Comparison of ENCODE assay signal across 24 cellular contexts in the genomic region with DNA sequence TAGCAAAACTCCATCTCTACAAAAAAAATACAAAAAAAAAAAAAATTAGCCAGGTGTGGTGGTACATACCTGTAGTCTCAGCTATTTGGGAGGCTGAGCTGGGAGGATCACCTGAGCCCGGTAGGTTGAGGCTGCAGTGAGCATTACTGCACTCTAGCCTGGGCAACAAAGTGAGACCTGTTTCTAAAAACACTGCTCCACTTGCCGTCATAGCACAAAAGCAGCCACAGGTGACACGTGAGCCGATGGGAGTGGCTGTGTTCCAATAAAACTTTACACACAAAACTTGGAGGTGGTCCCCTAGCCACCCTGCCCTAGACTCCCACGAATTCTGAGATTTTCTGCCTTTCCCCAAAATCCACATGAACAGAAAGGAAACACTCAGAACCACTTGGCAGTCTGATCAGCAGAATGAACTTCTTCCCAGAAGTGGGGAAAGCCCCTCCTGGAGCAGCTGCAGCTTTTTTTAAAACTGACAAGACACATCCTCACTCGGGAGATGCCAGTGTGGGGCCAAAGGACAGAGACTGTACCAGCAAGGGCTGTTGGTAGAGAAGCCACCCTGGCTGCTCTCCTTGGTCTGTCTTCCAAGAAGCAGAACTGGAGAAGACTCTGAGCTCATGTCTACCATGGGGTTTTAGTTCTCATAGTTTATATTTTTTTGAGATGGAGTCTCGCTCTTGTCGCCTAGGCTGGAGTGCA. TPM values are rescaled to one million over a fixed set of nuclear protein-coding genes. Genes with fewer than 3 reads are reported as not detected.
"Had no signal": no experiment of that assay in that cellular context is flagged by ENCODE, and none has a peak within 500 bp of the region (broad histone marks: within the 10 kb centered on the region; RNA-seq: fewer than 3 reads in every experiment).

No MANE protein-coding gene starts in this region.

- H3K27me3 Mint-ChIP-seq: activated B cell treated with CpG ODN at 0.5 μM for 24 hours; activated CD4-positive, alpha-beta T cell treated with anti-CD3 and anti-CD28 coated beads, Interleukin-2, amount 10 ng/mL, durations not matched to agents 24 days and 14 days; activated naive CD8-positive, alpha-beta T cell; central memory CD8-positive, alpha-beta T cell; naive thymus-derived CD4-positive, alpha-beta T cell had no signal

- H3K4me3 Mint-ChIP-seq: activated B cell treated with CpG ODN at 0.5 μM for 24 hours; activated CD4-positive, alpha-beta T cell treated with anti-CD3 and anti-CD28 coated beads, Interleukin-2, amount 10 ng/mL, durations not matched to agents 24 days and 14 days; activated CD8-positive, alpha-beta T cell treated with anti-CD3 and anti-CD28 coated beads, Interleukin-2, amount 10 ng/mL, durations not matched to agents 7 days and 5 days; activated naive CD8-positive, alpha-beta T cell; central memory CD8-positive, alpha-beta T cell; naive thymus-derived CD4-positive, alpha-beta T cell had no signal

- H3K27ac ChIP-seq: body of pancreas, coronary artery, hepatocyte, neutrophil, thoracic aorta had no signal

- DNase-seq: activated B cell treated with CpG ODN at 0.5 μM for 24 hours; activated CD4-positive, alpha-beta T cell treated with anti-CD3 and anti-CD28 coated beads, Interleukin-2, amount 10 ng/mL, durations not matched to agents 24 days and 14 days; activated CD8-positive, alpha-beta memory T cell treated with anti-CD3 and anti-CD28 coated beads, Interleukin-2, amount 50 U/mL, for 4 hours; activated CD8-positive, alpha-beta T cell treated with anti-CD3 and anti-CD28 coated beads, Interleukin-2, amount 10 ng/mL, durations not matched to agents 7 days and 5 days; activated gamma-delta T cell treated with Interleukin-2 at 50 U/mL for 16 hours; amygdala; body of pancreas; effector memory CD4-positive, alpha-beta T cell; islet precursor cell; naive thymus-derived CD4-positive, alpha-beta T cell; spleen; SW 1271 had no signal

- H3K27ac Mint-ChIP-seq: activated B cell treated with CpG ODN at 0.5 μM for 24 hours; activated CD4-positive, alpha-beta T cell treated with anti-CD3 and anti-CD28 coated beads, Interleukin-2, amount 10 ng/mL, durations not matched to agents 24 days and 14 days; activated CD8-positive, alpha-beta T cell treated with anti-CD3 and anti-CD28 coated beads, Interleukin-2, amount 10 ng/mL, durations not matched to agents 7 days and 5 days had no signal

- H3K9me3 Mint-ChIP-seq: activated B cell treated with CpG ODN at 0.5 μM for 24 hours; activated CD4-positive, alpha-beta T cell treated with anti-CD3 and anti-CD28 coated beads, Interleukin-2, amount 10 ng/mL, durations not matched to agents 24 days and 14 days; central memory CD8-positive, alpha-beta T cell had no signal

- ATAC-seq: activated CD8-positive, alpha-beta T cell treated with anti-CD3 and anti-CD28 coated beads, Interleukin-2, amount 10 ng/mL, durations not matched to agents 7 days and 5 days; body of pancreas; left lobe of liver; naive thymus-derived CD4-positive, alpha-beta T cell had no signal

- H3K4me3 ChIP-seq: body of pancreas, coronary artery, hepatocyte, spleen, thoracic aorta had no signal

- H3K36me3 ChIP-seq: thoracic aorta had no signal

- H3K9me3 ChIP-seq: body of pancreas, neutrophil, spleen, thoracic aorta had no signal

- H3K27me3 ChIP-seq: body of pancreas, hepatocyte, neutrophil, spleen had no signal

RNA-seq across cellular contexts. Expression of gene SLC25A34, which starts 28.7 kb away (rescaled TPM):
- total RNA-seq: frontal cortex had no signal

RNA-seq across cellular contexts. Expression of gene TMEM82, which starts 34.9 kb away (rescaled TPM):
- total RNA-seq: activated B cell treated with CpG ODN at 0.5 μM for 24 hours; activated CD4-positive, alpha-beta T cell treated with anti-CD3 and anti-CD28 coated beads, Interleukin-2, amount 10 ng/mL, durations not matched to agents 24 days and 14 days; activated CD8-positive, alpha-beta T cell treated with anti-CD3 and anti-CD28 coated beads, Interleukin-2, amount 10 ng/mL, durations not matched to agents 7 days and 5 days; body of pancreas; fibroblast of lung; frontal cortex; mesenteric fat pad; naive thymus-derived CD4-positive, alpha-beta T cell; SK-MEL-5; spleen; T-helper 2 cell treated with Interferon-gamma antibody and Interleukin-4, amounts not matched to agents 100 ng/mL and 5 ng/mL, for 36 hours; thoracic aorta had no signal
- polyA plus RNA-seq: fibroblast of lung; naive thymus-derived CD4-positive, alpha-beta T cell; spleen had no signal

RNA-seq across cellular contexts. Expression of gene FBLIM1, which starts 51.2 kb away (rescaled TPM):
- total RNA-seq: activated B cell treated with CpG ODN at 0.5 μM for 24 hours; activated CD4-positive, alpha-beta T cell treated with anti-CD3 and anti-CD28 coated beads, Interleukin-2, amount 10 ng/mL, durations not matched to agents 24 days and 14 days; activated CD8-positive, alpha-beta T cell treated with anti-CD3 and anti-CD28 coated beads, Interleukin-2, amount 10 ng/mL, durations not matched to agents 7 days and 5 days; T-helper 2 cell treated with Interferon-gamma antibody and Interleukin-4, amounts not matched to agents 100 ng/mL and 5 ng/mL, for 36 hours had no signal
